Comparison of ENCODE assay signal across 22 cellular contexts in the genomic region with DNA sequence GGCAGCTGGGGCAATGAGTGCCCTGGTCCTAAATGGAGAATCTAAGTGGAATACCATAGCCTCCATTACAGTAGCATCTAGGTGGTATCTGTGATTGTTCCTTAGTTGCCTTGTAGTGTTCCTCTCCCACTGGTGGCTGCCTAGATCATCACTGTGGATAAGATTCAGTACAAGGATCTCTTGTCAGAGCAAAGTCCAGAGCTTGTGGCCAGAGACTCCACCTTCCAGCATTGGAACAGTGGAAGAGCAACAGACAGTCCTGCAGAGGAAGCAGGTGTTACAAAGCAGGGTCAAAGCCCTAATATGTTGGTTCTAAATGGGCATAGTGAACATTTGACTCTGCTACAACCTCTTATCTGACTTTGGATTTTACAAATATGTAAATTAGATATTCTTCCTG.
"Had no signal": no experiment of that assay in that cellular context is flagged by ENCODE, and none has a peak within 500 bp of the region (broad histone marks: within the 10 kb centered on the region; RNA-seq: fewer than 3 reads in every experiment).

No MANE protein-coding gene starts in this region.

- H3K36me3 Mint-ChIP-seq: immature natural killer cell, mesothelial cell of epicardium had no signal

- H3K4me3 Mint-ChIP-seq: immature natural killer cell, mesothelial cell of epicardium had no signal

- H3K36me3 ChIP-seq: esophagus muscularis mucosa, gastroesophageal sphincter, heart left ventricle, left lung, lower lobe of right lung had no signal

- ATAC-seq: foreskin keratinocyte, gastroesophageal sphincter, heart left ventricle, left lung, left ventricle myocardium superior, lower lobe of right lung had no signal

- H3K4me1 ChIP-seq: esophagus muscularis mucosa, foreskin keratinocyte, gastroesophageal sphincter, heart left ventricle, left lung, lower lobe of right lung had no signal

- H3K27ac Mint-ChIP-seq: immature natural killer cell, mesothelial cell of epicardium had no signal

- H3K27ac ChIP-seq: coronary artery, dorsolateral prefrontal cortex, esophagus muscularis mucosa, foreskin keratinocyte, gastroesophageal sphincter, heart left ventricle, hepatocyte, left lung, lower lobe of right lung had no signal

- H3K4me3 ChIP-seq: coronary artery, dorsolateral prefrontal cortex, esophagus muscularis mucosa, gastroesophageal sphincter, heart left ventricle, hepatocyte, left lung, lower lobe of right lung had no signal

- H3K27me3 ChIP-seq: dorsolateral prefrontal cortex, esophagus muscularis mucosa, foreskin keratinocyte, gastroesophageal sphincter, heart left ventricle, hepatocyte, left lung had no signal

- DNase-seq: dermis blood vessel endothelial cell; dorsolateral prefrontal cortex; effector CD4-positive, alpha-beta T cell; effector memory CD4-positive, alpha-beta T cell; foreskin keratinocyte; heart left ventricle; hypothalamus; immature natural killer cell; islet precursor cell; kidney; kidney glomerular epithelial cell; left lung; left ventricle myocardium superior; lower lobe of right lung; mesenchymal stem cell had no signal

- H3K79me2 ChIP-seq: hepatocyte had no signal

- H3K9me3 Mint-ChIP-seq: mesothelial cell of epicardium had no signal

- H3K9me3 ChIP-seq: gastroesophageal sphincter, heart left ventricle, left lung, lower lobe of right lung had no signal

- FAIRE-seq: endothelial cell of umbilical vein, frontal cortex, kidney had no signal

- H2AFZ ChIP-seq: hepatocyte had no signal

- H3K4me1 Mint-ChIP-seq: immature natural killer cell, mesothelial cell of epicardium had no signal

- H3K4me2 ChIP-seq: hepatocyte had no signal
